Comparison of ENCODE assay signal across 17 cellular contexts in the genomic region with DNA sequence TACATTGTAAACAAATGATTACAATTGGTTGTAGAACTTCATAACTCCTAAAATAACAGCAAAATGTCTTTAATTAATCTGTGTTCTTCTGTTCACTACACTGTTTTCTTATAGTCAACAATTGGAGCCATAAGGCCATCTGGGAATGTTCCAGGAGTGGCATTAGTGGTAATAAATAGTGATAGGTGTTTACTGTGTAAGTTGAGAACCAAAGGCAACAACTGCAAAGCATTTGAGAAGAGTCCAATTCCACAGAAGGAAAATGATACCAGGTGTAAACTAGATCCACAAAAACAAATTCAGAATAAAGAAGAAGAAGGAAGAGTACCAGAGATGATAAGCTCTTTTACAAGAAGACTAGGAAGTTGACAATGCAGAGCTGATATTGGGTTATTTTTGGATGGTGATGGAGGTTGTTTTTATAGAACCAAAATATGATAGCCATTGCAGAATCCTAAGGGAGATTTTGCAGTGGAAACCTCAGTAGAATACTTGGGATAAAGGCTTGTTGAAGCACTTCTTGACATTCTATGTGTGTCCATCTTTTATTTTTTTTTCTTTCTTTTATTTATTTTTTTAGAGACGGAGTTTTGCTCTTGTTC. TPM values are rescaled to one million over a fixed set of nuclear protein-coding genes. Genes with fewer than 3 reads are reported as not detected.
DNase-seq lines count a peak whose midpoint lies in the region; ATAC-seq, FAIRE-seq and TF ChIP-seq lines count a peak whose summit lies in the region.
"Had no signal": no experiment of that assay in that cellular context is flagged by ENCODE, and none has a peak within 500 bp of the region (broad histone marks: within the 10 kb centered on the region; RNA-seq: fewer than 3 reads in every experiment).

No MANE protein-coding gene starts in this region.

- DNase-seq in NCI-H510A treated with DMSO at 0.1 percent for 48 hours (lab: John Stamatoyannopoulos, UW) (peak; percentile 77), NCI-H510A (lab: John Stamatoyannopoulos, UW) (no peak), NCI-H2107 (lab: John Stamatoyannopoulos, UW) (peak; percentile 6), keratinocyte (ENCODE audit: low read depth, low spot score) (no peak), brain microvascular endothelial cell (no peak)
- DNase-seq in activated naive CD4-positive, alpha-beta T cell (lab: John Stamatoyannopoulos, UW) = no peak
- DNase-seq: COR-L47, DMS79 treated with DMSO at 0.1 percent for 48 hours, GM23248, Kasumi-1, NCI-H1436 treated with DMSO at 0.1 percent for 48 hours, NCI-H82 had no signal

- no peaks in the 10 kb centered on the region for H3K9me1 ChIP-seq in keratinocyte (ENCODE audit: control insufficient read depth, extremely low read depth, insufficient read depth, low read length)

- H3K36me3 ChIP-seq in keratinocyte (ENCODE audit: control insufficient read depth in 2 of 2, extremely low read depth in 1 of 2, insufficient read depth in 2 of 2, low read length in 2 of 2) (peaks cover 0 to 3% of the 10 kb centered on the region in 2 experiments), brain microvascular endothelial cell (replicated peaks) (no peaks in the 10 kb centered on the region)

- H3K4me3 ChIP-seq in keratinocyte (ENCODE audit: control insufficient read depth in 2 of 3, extremely low read depth in 1 of 3, insufficient read depth in 2 of 3, low read depth in 1 of 3, low read length in 3 of 3) (no peak overlapping the region), brain microvascular endothelial cell (ENCODE audit: low read depth, low read length) (no peak overlapping the region)
- H3K4me3 ChIP-seq: GM23248 had no signal

- dilution Hi-C loops in keratinocyte (cut with MboI; ENCODE audit: extremely low pct_ligation_motif_present, low sequenced_read_pairs) = no loop called here

- H3K27me3 ChIP-seq in keratinocyte (ENCODE audit: control insufficient read depth, extremely low read depth, insufficient read depth, low read length) = no peaks in the 10 kb centered on the region
- H3K27me3 ChIP-seq in brain microvascular endothelial cell (replicated peaks) = no peaks in the 10 kb centered on the region

- no peak for TF ChIP-seq CTCF in keratinocyte (optimal IDR thresholded peaks at IDR 0.05 in 1 of 3, IDR thresholded peaks at IDR 0.05 in 1 of 3, conservative IDR thresholded peaks at IDR 0.05 in 1 of 3; ENCODE audit: extremely low read depth in 1 of 3, insufficient read depth in 2 of 3, low read length in 3 of 3)
- no peak for TF ChIP-seq CTCF in brain microvascular endothelial cell (IDR thresholded peaks at IDR 0.05; ENCODE audit: low read depth, low read length, missing control alignments)

- H3K4me1 ChIP-seq in keratinocyte (ENCODE audit: control insufficient read depth, extremely low read depth, insufficient read depth, low read length) = peaks cover 11% of the 10 kb centered on the region

- in situ Hi-C loops in brain microvascular endothelial cell (cut with HindIII; ENCODE audit: low pct_ligation_motif_present, low sequenced_read_pairs) = no loop called here

- no peak overlapping the region for H3K27ac ChIP-seq in keratinocyte (ENCODE audit: control insufficient read depth, insufficient read depth, low read length)
- no peak overlapping the region for H3K27ac ChIP-seq in brain microvascular endothelial cell
- H3K27ac ChIP-seq: GM23248, HL-60 had no signal

- H4K20me1 ChIP-seq in keratinocyte (ENCODE audit: control insufficient read depth, extremely low read depth, insufficient read depth, low read length) = no peaks in the 10 kb centered on the region

- H3K79me2 ChIP-seq in keratinocyte (ENCODE audit: control insufficient read depth, insufficient read depth, low read length) = no peaks in the 10 kb centered on the region

- no peak overlapping the region for H3K9ac ChIP-seq in keratinocyte (ENCODE audit: control insufficient read depth, extremely low read depth, insufficient read depth, low read length)
- H3K9ac ChIP-seq: GM23248 had no signal

- FAIRE-seq in keratinocyte (lab: Jason Lieb, UNC) = peak; percentile 53
- FAIRE-seq: HTR-8/SVneo had no signal

- no peaks in the 10 kb centered on the region for H3K9me3 ChIP-seq in keratinocyte (ENCODE audit: control insufficient read depth, low read depth, low read length)

- H3K4me2 ChIP-seq in keratinocyte (ENCODE audit: control insufficient read depth, extremely low read depth, insufficient read depth, low read depth, low read length) = no peak overlapping the region

- no peak overlapping the region for H2AFZ ChIP-seq in keratinocyte (ENCODE audit: control insufficient read depth, low read length)
- H2AFZ ChIP-seq: GM23248 had no signal

- no peak for ATAC-seq in HG03196 (IDR thresholded peaks at IDR 0.05; ENCODE audit: unreplicated experiment)
- ATAC-seq: HCT116 had no signal

RNA-seq across cellular contexts. Expression of a gene that starts 52.9 kb away (rescaled TPM):
- polyA plus RNA-seq in keratinocyte = 12.8 to 35.9 TPM (median 20.4 TPM) in 3 replicates
- polyA plus RNA-seq in keratinocyte (2011; ENCODE audit: low read depth) = 5.0 TPM
- polyA plus RNA-seq in keratinocyte (2011; cell fraction: cytosol; rRNA removed) = 16.5 and 23.5 TPM in 2 replicates
- 40.8 and 42.4 TPM in 2 replicates for polyA plus RNA-seq in keratinocyte (2011; cell fraction: nucleus; rRNA removed)
- 4.5 and 29.9 TPM in 2 replicates for polyA plus RNA-seq in keratinocyte (2012; ENCODE audit: low replicate concordance)
- polyA minus RNA-seq in keratinocyte = 15.6 to 52.7 TPM (median 24.5 TPM) in 3 replicates
- 12.7 TPM for polyA minus RNA-seq in keratinocyte (2011; cell fraction: cytosol; rRNA and poly(A)+ RNA removed)
- polyA minus RNA-seq in keratinocyte (2011; cell fraction: nucleus; rRNA and poly(A)+ RNA removed) = 24.1 and 52.0 TPM in 2 replicates
- polyA plus RNA-seq: IgD-negative memory B cell had no signal

Comparison
In these comparisons a context has a peak if more than half of its experiments do, and no peak if none do; other contexts are left out.
1. DNase-seq: peak in NCI-H510A treated with DMSO at 0.1 percent for 48 hours (single experiment) and NCI-H2107 (single experiment); none in NCI-H510A (single experiment), keratinocyte (single experiment), brain microvascular endothelial cell (single experiment) and activated naive CD4-positive, alpha-beta T cell (0 of 4).